Comparison of ENCODE assay signal across 26 cellular contexts in genomic region chr4:173002840-173003561, GRCh38.
"Had no signal": no experiment of that assay in that cellular context is flagged by ENCODE, and none has a peak within 500 bp of the region (broad histone marks: within the 10 kb centered on the region; RNA-seq: fewer than 3 reads in every experiment).

No MANE protein-coding gene starts in this region.

- H3K9me3 ChIP-seq: adrenal gland, body of pancreas, esophagus squamous epithelium, heart right ventricle, testis had no signal

- H3K4me3 Mint-ChIP-seq: activated naive CD4-positive, alpha-beta T cell treated with anti-CD3 and anti-CD28 coated beads for 36 hours; activated naive CD8-positive, alpha-beta T cell treated with anti-CD3 and anti-CD28 coated beads for 36 hours; mesothelial cell of epicardium; naive thymus-derived CD8-positive, alpha-beta T cell; neural crest cell; T-helper 2 cell treated with Interferon-gamma antibody and Interleukin-4, amounts not matched to agents 5 μg/mL and 100 μg/mL, for 36 hours had no signal

- H3K36me3 ChIP-seq: adrenal gland, esophagus squamous epithelium, heart right ventricle had no signal

- ATAC-seq: activated CD4-positive, CD25-positive, alpha-beta regulatory T cell treated with anti-CD3 and anti-CD28 coated beads, Interleukin-2, amount 50 U/mL, for 24 hours; body of pancreas; heart right ventricle; naive thymus-derived CD8-positive, alpha-beta T cell; right cardiac atrium; stimulated activated naive CD8-positive, alpha-beta T cell treated with anti-CD3 and anti-CD28 coated beads, Interleukin-15, Interleukin-2, amounts not matched to agents 100 U/mL and 50 U/mL, for 24 hours had no signal

- H3K36me3 Mint-ChIP-seq: activated naive CD8-positive, alpha-beta T cell treated with anti-CD3 and anti-CD28 coated beads for 36 hours; mesothelial cell of epicardium; naive thymus-derived CD8-positive, alpha-beta T cell had no signal

- H3K27ac ChIP-seq: adrenal gland, body of pancreas, esophagus squamous epithelium, heart right ventricle, parathyroid adenoma, testis, VCaP had no signal

- H3K27ac Mint-ChIP-seq: activated naive CD4-positive, alpha-beta T cell treated with anti-CD3 and anti-CD28 coated beads for 36 hours; activated naive CD8-positive, alpha-beta T cell treated with anti-CD3 and anti-CD28 coated beads for 36 hours; mesothelial cell of epicardium; naive thymus-derived CD8-positive, alpha-beta T cell; T-helper 2 cell treated with Interferon-gamma antibody and Interleukin-4, amounts not matched to agents 5 μg/mL and 100 μg/mL, for 36 hours had no signal

- H3K4me3 ChIP-seq: adrenal gland, body of pancreas, esophagus squamous epithelium, heart right ventricle, testis had no signal

- H3K4me1 ChIP-seq: adrenal gland, parathyroid adenoma had no signal

- H3K4me1 Mint-ChIP-seq: activated naive CD8-positive, alpha-beta T cell treated with anti-CD3 and anti-CD28 coated beads for 36 hours; naive thymus-derived CD8-positive, alpha-beta T cell had no signal

- H3K27me3 ChIP-seq: adrenal gland, body of pancreas, esophagus squamous epithelium, heart right ventricle, testis had no signal

- H3K9me3 Mint-ChIP-seq: activated naive CD4-positive, alpha-beta T cell treated with anti-CD3 and anti-CD28 coated beads for 36 hours; activated naive CD8-positive, alpha-beta T cell treated with anti-CD3 and anti-CD28 coated beads for 36 hours; mesothelial cell of epicardium; naive thymus-derived CD8-positive, alpha-beta T cell; T-helper 2 cell treated with Interferon-gamma antibody and Interleukin-4, amounts not matched to agents 5 μg/mL and 100 μg/mL, for 36 hours had no signal

- DNase-seq: activated CD4-positive, alpha-beta T cell treated with anti-CD3 and anti-CD28 coated beads for 48 hours; activated CD4-positive, alpha-beta T cell treated with anti-CD3 and anti-CD28 coated beads, Interleukin-2, amount 50 U/mL, for 48 hours; activated CD8-positive, alpha-beta memory T cell treated with anti-CD3 and anti-CD28 coated beads for 24 hours; activated effector memory CD4-positive, alpha-beta T cell treated with Interleukin-2 at 50 U/mL for 16 hours; activated naive CD4-positive, alpha-beta T cell treated with anti-CD3 and anti-CD28 coated beads for 36 hours; activated naive CD8-positive, alpha-beta T cell treated with anti-CD3 and anti-CD28 coated beads for 36 hours; adrenal gland; aorta; body of pancreas; dermis blood vessel endothelial cell; effector CD4-positive, alpha-beta T cell; esophagus squamous epithelium; heart right ventricle; naive thymus-derived CD8-positive, alpha-beta T cell; nucleus accumbens; right cardiac atrium; stimulated activated CD4-positive, alpha-beta T cell treated with anti-CD3 and anti-CD28 coated beads, Interleukin-2, amount 100 ng/mL, for 48 hours; stimulated activated naive CD8-positive, alpha-beta T cell treated with anti-CD3 and anti-CD28 coated beads, Interleukin-15, Interleukin-2, amounts not matched to agents 100 U/mL and 50 U/mL, for 24 hours; testis; trophoblast cell had no signal
